In genomic region chrX:24260827-24261550, GRCh38 we compare ENCODE assay signal across 8 cellular contexts. TPM values are rescaled to one million over a fixed set of nuclear protein-coding genes. Genes with fewer than 3 reads are reported as not detected.
A peak's percentile ranks its signal among the peaks of the same experiment; 100 is the strongest.
DNase-seq lines count a peak whose midpoint lies in the region; ATAC-seq and TF ChIP-seq lines count a peak whose summit lies in the region.

No MANE protein-coding gene starts in this region.

- peaks cover 0 to 7% (median 3%) of the 10 kb centered on the region in 4 donors for H3K4me1 ChIP-seq in liver (ENCODE audit: control insufficient read depth in 4 of 4, insufficient read depth in 4 of 4, low read length in 3 of 4)

- no peaks in the 10 kb centered on the region for H3K9me3 ChIP-seq in liver (ENCODE audit: control insufficient read depth in 4 of 4, low read length in 3 of 4)

- peaks cover 11% of the 10 kb centered on the region for H3K4me1 Mint-ChIP-seq in activated CD4-positive, alpha-beta memory T cell treated with anti-CD3 and anti-CD28 coated beads, Interleukin-2, amount 10 ng/mL, durations not matched to agents 7 days and 5 days

- no peak overlapping the region for H3K9ac ChIP-seq in liver (ENCODE audit: low read depth in 1 of 2, low read length in 2 of 2)

- CTCF ChIA-PET in activated CD4-positive, alpha-beta memory T cell treated with anti-CD3 and anti-CD28 coated beads, Interleukin-2, amount 10 ng/mL, durations not matched to agents 7 days and 5 days (lab: Charles Lee) = interaction anchor here (0.7 to 2.1 kb wide), 7 partner anchors 12 to 238 kb away, joined by 3 to 17 read pairs (median 5); no protein-coding TSS in a partner anchor

- no peaks in the 10 kb centered on the region for H3K36me3 Mint-ChIP-seq in activated CD4-positive, alpha-beta memory T cell treated with anti-CD3 and anti-CD28 coated beads, Interleukin-2, amount 10 ng/mL, durations not matched to agents 7 days and 5 days (ENCODE audit: low read depth)

- H3K9me3 Mint-ChIP-seq in activated CD4-positive, alpha-beta memory T cell treated with anti-CD3 and anti-CD28 coated beads, Interleukin-2, amount 10 ng/mL, durations not matched to agents 7 days and 5 days = no peaks in the 10 kb centered on the region

- H3K27ac ChIP-seq in liver (ENCODE audit: low read depth in 1 of 2, low read length in 2 of 2) = peak overlapping the region; percentile 37 to 44

- WGBS in liver = 38% methylated on average over 10 of the region's 10 CpGs

- POLR2A ChIA-PET in activated CD4-positive, alpha-beta memory T cell treated with anti-CD3 and anti-CD28 coated beads, Interleukin-2, amount 10 ng/mL, durations not matched to agents 7 days and 5 days (lab: Charles Lee) = no interaction called here

- no peak for TF ChIP-seq CTCF in liver (IDR thresholded peaks at IDR 0.05; ENCODE audit: low read depth, low read length, missing input control)

- TF ChIP-seq RAD21 in liver (IDR thresholded peaks at IDR 0.05) = no peak

- no peaks in the 10 kb centered on the region for H3K36me3 ChIP-seq in liver (ENCODE audit: control insufficient read depth in 4 of 4, insufficient read depth in 3 of 4, low read depth in 1 of 4, low read length in 3 of 4)

- no peak overlapping the region for H3K4me3 ChIP-seq in liver (ENCODE audit: low read depth in 1 of 3, low read length in 3 of 3)

- H3K27me3 ChIP-seq in liver (ENCODE audit: control insufficient read depth in 4 of 4, insufficient read depth in 4 of 4, low read length in 3 of 4) = peaks cover 0 to 3% (median 0%) of the 10 kb centered on the region in 4 donors

- H3K27me3 Mint-ChIP-seq in activated CD4-positive, alpha-beta memory T cell treated with anti-CD3 and anti-CD28 coated beads, Interleukin-2, amount 10 ng/mL, durations not matched to agents 7 days and 5 days = peaks cover 4% of the 10 kb centered on the region

- DNase-seq in stimulated activated CD4-positive, alpha-beta T cell treated with anti-CD3 and anti-CD28 coated beads, Interleukin-15, amount 100 ng/mL, for 48 hours (ENCODE audit: low read depth in 2 of 2) = peak; percentile 5 to 10
- no peak for DNase-seq in stimulated activated CD4-positive, alpha-beta T cell treated with anti-CD3 and anti-CD28 coated beads, Interleukin-4, amount 100 ng/mL, for 1 hour
- DNase-seq in activated CD4-positive, alpha-beta memory T cell treated with anti-CD3 and anti-CD28 coated beads, Interleukin-2, amount 10 ng/mL, durations not matched to agents 7 days and 5 days = peak; percentile 29
- DNase-seq in germinal center (ENCODE audit: low spot score) = no peak
- DNase-seq in DMS79 treated with DMSO at 0.1 percent for 48 hours (lab: John Stamatoyannopoulos, UW) = no peak

- H3K4me3 Mint-ChIP-seq in activated CD4-positive, alpha-beta memory T cell treated with anti-CD3 and anti-CD28 coated beads, Interleukin-2, amount 10 ng/mL, durations not matched to agents 7 days and 5 days = no peak overlapping the region

- no peak for ATAC-seq in HG02571 (IDR thresholded peaks at IDR 0.05; ENCODE audit: unreplicated experiment)
- no peak for ATAC-seq in GM18520 (IDR thresholded peaks at IDR 0.05; ENCODE audit: unreplicated experiment)

- H3K27ac Mint-ChIP-seq in activated CD4-positive, alpha-beta memory T cell treated with anti-CD3 and anti-CD28 coated beads, Interleukin-2, amount 10 ng/mL, durations not matched to agents 7 days and 5 days = no peak overlapping the region

TF ChIP-seq in liver, 16 proteins besides CTCF, POLR2A, EP300 and RAD21:
- TF ChIP-seq ATF3 (IDR thresholded peaks at IDR 0.05) (no peak), TAF1 (conservative IDR thresholded peaks at IDR 0.05) (no peak), ZBTB33 (IDR thresholded peaks at IDR 0.05) (no peak), RXRA (IDR thresholded peaks at IDR 0.05) (no peak), SP1 (IDR thresholded peaks at IDR 0.05) (no peak), FOXA2 (IDR thresholded peaks at IDR 0.05) (no peak), JUND (IDR thresholded peaks at IDR 0.05) (no peak), FOXA1 (IDR thresholded peaks at IDR 0.05) (no peak), YY1 (IDR thresholded peaks at IDR 0.05) (no peak), EGR1 (IDR thresholded peaks at IDR 0.05; ENCODE audit: low read depth in 2 of 2) (no peak), HNF4G (IDR thresholded peaks at IDR 0.05) (no peak), GABPA (IDR thresholded peaks at IDR 0.05 in 1 of 2, conservative IDR thresholded peaks at IDR 0.05 in 1 of 2) (peak in 1 of 2 donors; percentile 15), NR2F2 (IDR thresholded peaks at IDR 0.05) (no peak), HNF4A (conservative IDR thresholded peaks at IDR 0.05) (peak; percentile 35 to 43), REST (IDR thresholded peaks at IDR 0.05) (no peak)
- TF ChIP-seq, protein P1, sequence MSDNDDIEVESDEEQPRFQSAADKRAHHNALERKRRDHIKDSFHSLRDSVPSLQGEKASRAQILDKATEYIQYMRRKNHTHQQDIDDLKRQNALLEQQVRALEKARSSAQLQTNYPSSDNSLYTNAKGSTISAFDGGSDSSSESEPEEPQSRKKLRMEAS (IDR thresholded peaks at IDR 0.05) = peak; percentile 53
TF ChIP-seq in liver: peak in this region for 3.

RNA-seq across cellular contexts. Expression of gene SUPT20HL2, which starts 52.9 kb away (rescaled TPM):
- not detected for total RNA-seq in activated CD4-positive, alpha-beta memory T cell treated with anti-CD3 and anti-CD28 coated beads, Interleukin-2, amount 10 ng/mL, durations not matched to agents 7 days and 5 days
- total RNA-seq in liver = not detected
- not detected for polyA plus RNA-seq in liver

Comparison
In these comparisons a context has a peak if more than half of its experiments do, and no peak if none do; other contexts are left out.
1. DNase-seq: peak in stimulated activated CD4-positive, alpha-beta T cell treated with anti-CD3 and anti-CD28 coated beads, Interleukin-15, amount 100 ng/mL, for 48 hours (2 of 2) and activated CD4-positive, alpha-beta memory T cell treated with anti-CD3 and anti-CD28 coated beads, Interleukin-2, amount 10 ng/mL, durations not matched to agents 7 days and 5 days (single experiment); none in stimulated activated CD4-positive, alpha-beta T cell treated with anti-CD3 and anti-CD28 coated beads, Interleukin-4, amount 100 ng/mL, for 1 hour (single experiment), germinal center (single experiment) and DMS79 treated with DMSO at 0.1 percent for 48 hours (single experiment).